Comparison of ENCODE assay signal across 9 cellular contexts in genomic region chr14:21066882-21067502, GRCh38. TPM values are rescaled to one million over a fixed set of nuclear protein-coding genes. Genes with fewer than 3 reads are reported as not detected.
DNase-seq lines count a peak whose midpoint lies in the region; ATAC-seq and TF ChIP-seq lines count a peak whose summit lies in the region.
"Had no signal": no experiment of that assay in that cellular context is flagged by ENCODE, and none has a peak within 500 bp of the region (broad histone marks: within the 10 kb centered on the region; RNA-seq: fewer than 3 reads in every experiment).

No MANE protein-coding gene starts in this region.

- H3K36me3 ChIP-seq in kidney epithelial cell (ENCODE audit: control insufficient read depth, insufficient read depth, low read length) = no peaks in the 10 kb centered on the region

- CTCF ChIA-PET in RWPE1 (lab: Yijun Ruan, JAX) = interaction anchor here (0.6 to 3.0 kb wide), 9 partner anchors 25 to 84 kb away, joined by 3 to 70 read pairs (median 4); partner anchors contain the start of genes RNASE7 and TMEM253

- ATAC-seq in GM21529 (IDR thresholded peaks at IDR 0.05; ENCODE audit: unreplicated experiment) = no peak
- ATAC-seq in HG03025 (IDR thresholded peaks at IDR 0.05; ENCODE audit: low FRiP score, unreplicated experiment) = no peak

- DNase-seq in DMS53 treated with DMSO at 0.1 percent for 48 hours (lab: John Stamatoyannopoulos, UW; ENCODE audit: unreplicated experiment) (peak; percentile 32), HL-60 (ENCODE audit: low read depth in 1 of 2, low spot score in 1 of 2) (peak in 1 of 2 experiments; percentile 43), RWPE1 (ENCODE audit: low spot score) (peak; percentile 36), kidney epithelial cell (ENCODE audit: low read depth) (no peak), AG08396 (ENCODE audit: low spot score) (no peak)
- DNase-seq in stimulated activated CD4-positive, alpha-beta T cell treated with anti-CD3 and anti-CD28 coated beads, Interleukin-2, amount 100 ng/mL, for 48 hours = no peak
- DNase-seq: amniotic stem cell had no signal

- H3K27ac ChIP-seq in HL-60 (replicated peaks) = no peak overlapping the region
- H3K27ac ChIP-seq in RWPE1 = no peak overlapping the region

- peak; percentile 37 for TF ChIP-seq CTCF in HL-60 (IDR thresholded peaks at IDR 0.05; ENCODE audit: insufficient read depth, low read length)
- TF ChIP-seq CTCF in RWPE1 (conservative IDR thresholded peaks at IDR 0.05; ENCODE audit: low read depth) = no peak
- TF ChIP-seq CTCF in kidney epithelial cell (IDR thresholded peaks at IDR 0.05; ENCODE audit: insufficient read depth, low read length, poor library complexity, severe bottlenecking) = peak; percentile 18

- POLR2A ChIA-PET in RWPE1 (lab: Yijun Ruan, JAX; ENCODE audit: low non-redundant PET) = no interaction called here

- H3K27me3 ChIP-seq in HL-60 (ENCODE audit: insufficient read depth, poor library complexity, severe bottlenecking) = no peaks in the 10 kb centered on the region
- H3K27me3 ChIP-seq in kidney epithelial cell (ENCODE audit: control insufficient read depth, insufficient read depth, low read length) = no peaks in the 10 kb centered on the region

- H3K4me3 ChIP-seq in HL-60 (replicated peaks; ENCODE audit: insufficient read depth, low read length) = no peak overlapping the region
- no peak overlapping the region for H3K4me3 ChIP-seq in kidney epithelial cell (ENCODE audit: low read depth, low read length)

RNA-seq across cellular contexts. Expression of gene ARHGEF40, which starts 3.1 kb away (rescaled TPM):
- 59.4 and 59.7 TPM in 2 replicates for total RNA-seq in kidney epithelial cell

RNA-seq across cellular contexts. Expression of gene RNASE8, which starts 9.4 kb away (rescaled TPM):
- total RNA-seq in kidney epithelial cell = not detected in 2 replicates

RNA-seq across cellular contexts. Expression of gene RNASE7, which starts 24.8 kb away (rescaled TPM):
- total RNA-seq in kidney epithelial cell = not detected in 2 replicates

RNA-seq across cellular contexts. Expression of gene ZNF219, which starts 31.5 kb away (rescaled TPM):
- total RNA-seq in kidney epithelial cell = 25.5 and 34.5 TPM in 2 replicates

RNA-seq across cellular contexts. Expression of gene RNASE13, which starts 32.4 kb away (rescaled TPM):
- not detected in 2 replicates for total RNA-seq in kidney epithelial cell

Comparison
In these comparisons a context has a peak if more than half of its experiments do, and no peak if none do; other contexts are left out.
1. DNase-seq: peak in DMS53 treated with DMSO at 0.1 percent for 48 hours (single experiment) and RWPE1 (single experiment); none in kidney epithelial cell (single experiment), AG08396 (single experiment) and stimulated activated CD4-positive, alpha-beta T cell treated with anti-CD3 and anti-CD28 coated beads, Interleukin-2, amount 100 ng/mL, for 48 hours (0 of 2).